1 cellular context compared by ENCODE assay signal in genomic region chr3:111758642-111759041, GRCh38.
TF ChIP-seq lines count a peak whose summit lies in the region.

No MANE protein-coding gene starts in this region.

TF ChIP-seq in IMR-90, 13 proteins besides CTCF, POLR2A, EP300 and RAD21 (continued from another document):
- TF ChIP-seq, protein P1, sequence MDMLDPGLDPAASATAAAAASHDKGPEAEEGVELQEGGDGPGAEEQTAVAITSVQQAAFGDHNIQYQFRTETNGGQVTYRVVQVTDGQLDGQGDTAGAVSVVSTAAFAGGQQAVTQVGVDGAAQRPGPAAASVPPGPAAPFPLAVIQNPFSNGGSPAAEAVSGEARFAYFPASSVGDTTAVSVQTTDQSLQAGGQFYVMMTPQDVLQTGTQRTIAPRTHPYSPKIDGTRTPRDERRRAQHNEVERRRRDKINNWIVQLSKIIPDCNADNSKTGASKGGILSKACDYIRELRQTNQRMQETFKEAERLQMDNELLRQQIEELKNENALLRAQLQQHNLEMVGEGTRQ (IDR thresholded peaks at IDR 0.05; ENCODE audit: low read depth, low read length): no peak
- TF ChIP-seq MXI1 (IDR thresholded peaks at IDR 0.05; ENCODE audit: borderline replicate concordance, low read depth, low read length): no peak
- peak; percentile 69; the same call in 1 of the 2 replicates for TF ChIP-seq FOS (IDR thresholded peaks at IDR 0.05; ENCODE audit: low read depth, low read length)
